In the genomic region with DNA sequence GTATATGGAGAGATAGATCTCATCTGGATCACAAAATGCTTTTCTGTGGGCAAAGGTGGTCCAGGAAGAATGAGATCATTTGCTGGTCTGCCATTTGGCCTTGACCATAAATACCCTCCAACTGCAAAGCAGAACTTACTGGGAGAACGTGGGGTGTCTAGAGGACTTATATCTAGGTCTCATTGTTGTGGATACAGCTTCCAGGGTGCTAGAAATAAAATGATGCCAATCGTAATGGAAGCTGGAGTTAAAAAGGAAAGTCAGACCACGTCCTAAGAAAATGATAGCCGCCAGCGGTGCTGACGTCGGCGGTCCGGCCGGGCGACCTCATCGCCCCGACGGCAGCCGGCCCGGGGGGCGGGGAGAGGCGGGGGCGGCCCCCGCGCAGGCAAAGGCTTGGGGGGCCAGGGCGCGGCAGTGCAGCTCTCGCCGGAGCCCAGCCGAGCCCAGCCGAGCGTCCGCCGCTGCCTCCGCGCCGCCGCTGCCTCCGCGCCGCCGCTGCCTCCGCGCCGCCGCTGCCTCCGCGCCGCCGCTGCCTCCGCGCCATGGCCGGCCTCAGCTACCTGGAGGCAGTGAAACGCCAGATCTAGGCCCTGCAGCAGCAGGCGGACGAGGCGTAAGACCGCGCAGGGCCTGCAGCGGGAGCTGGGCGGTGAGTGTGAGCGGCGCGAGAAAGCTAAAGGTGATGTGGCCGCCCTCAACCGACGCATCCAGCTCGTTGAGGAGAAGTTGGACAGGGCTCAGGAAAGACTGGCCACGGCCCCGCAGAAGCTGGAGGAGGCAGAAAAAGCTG, we compare ENCODE assay signal across 2 cellular contexts.
TF ChIP-seq lines count a peak whose summit lies in the region.

No MANE protein-coding gene starts in this region.

TF ChIP-seq in HEK293T, 16 proteins besides CTCF, POLR2A, EP300 and RAD21 (continued from another document):
- peak; percentile 87; the same call in 1 of the 2 replicates for TF ChIP-seq FOXM1 (IDR thresholded peaks at IDR 0.05; ENCODE audit: borderline replicate concordance)

TF ChIP-seq in H1, 55 proteins besides CTCF, POLR2A, EP300 and RAD21 (continued from another document):
- no peak for TF ChIP-seq GABPA (IDR thresholded peaks at IDR 0.05; ENCODE audit: borderline replicate concordance, insufficient read depth, low read length)
- TF ChIP-seq, protein P1, sequence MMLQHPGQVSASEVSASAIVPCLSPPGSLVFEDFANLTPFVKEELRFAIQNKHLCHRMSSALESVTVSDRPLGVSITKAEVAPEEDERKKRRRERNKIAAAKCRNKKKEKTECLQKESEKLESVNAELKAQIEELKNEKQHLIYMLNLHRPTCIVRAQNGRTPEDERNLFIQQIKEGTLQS (IDR thresholded peaks at IDR 0.05; ENCODE audit: insufficient read depth, low read depth, low read length) = no peak
- no peak for TF ChIP-seq NANOG (IDR thresholded peaks at IDR 0.05; ENCODE audit: insufficient read depth, low read depth, low read length, poor library complexity, severe bottlenecking)
- TF ChIP-seq SP1 (IDR thresholded peaks at IDR 0.05; ENCODE audit: low read depth, low read length) = no peak
- no peak for TF ChIP-seq RXRA (IDR thresholded peaks at IDR 0.05; ENCODE audit: insufficient read depth, low read depth, low read length)
- TF ChIP-seq SIX5 (IDR thresholded peaks at IDR 0.05; ENCODE audit: low read depth, low read length) = no peak
- TF ChIP-seq SRF (IDR thresholded peaks at IDR 0.05; ENCODE audit: low read depth, low read length) = no peak
- no peak for TF ChIP-seq TBP (IDR thresholded peaks at IDR 0.05; ENCODE audit: low read depth, low read length)
- no peak for TF ChIP-seq KDM4A (IDR thresholded peaks at IDR 0.05; ENCODE audit: low read depth, low read length, severe bottlenecking)
- no peak for TF ChIP-seq CHD2 (IDR thresholded peaks at IDR 0.05; ENCODE audit: low read length)
- TF ChIP-seq CTBP2 (IDR thresholded peaks at IDR 0.05; ENCODE audit: borderline replicate concordance, insufficient read depth, insufficient read length, low read length) = no peak
- no peak for TF ChIP-seq GTF2F1 (IDR thresholded peaks at IDR 0.05; ENCODE audit: borderline replicate concordance, low read depth, low read length)
- TF ChIP-seq RNF2 (IDR thresholded peaks at IDR 0.05; ENCODE audit: borderline replicate concordance, low read depth, low read length, missing control alignments, poor library complexity, severe bottlenecking) = no peak
- no peak for TF ChIP-seq SAP30 (IDR thresholded peaks at IDR 0.05; ENCODE audit: insufficient read depth, insufficient replicate concordance, low read length)
